In genomic region chr16:67244387-67245188, GRCh38 we compare ENCODE assay signal across 8 cellular contexts. TPM values are rescaled to one million over a fixed set of nuclear protein-coding genes. Genes with fewer than 3 reads are reported as not detected.
DNase-seq lines count a peak whose midpoint lies in the region; ATAC-seq and TF ChIP-seq lines count a peak whose summit lies in the region.

No MANE protein-coding gene starts in this region.

- H3K4me1 Mint-ChIP-seq in neural progenitor cell, result peaks cover 24% of the 10 kb centered on the region

- peak; percentile 79 for DNase-seq in GM06990 (ENCODE audit: extremely low read depth, insufficient read length)
- peak; percentile 63 for DNase-seq in HCT116 (ENCODE audit: low read depth, low spot score)
- peak; percentile 99 for DNase-seq in MV-4-11 (lab: John Stamatoyannopoulos, UW)
- DNase-seq in activated CD8-positive, alpha-beta memory T cell treated with anti-CD3 and anti-CD28 coated beads for 4 hours (ENCODE audit: low read depth in 2 of 2), result peak; percentile 60 to 75
- DNase-seq in neural progenitor cell (ENCODE audit: low spot score), result no peak
- DNase-seq in NCI-H524 (lab: John Stamatoyannopoulos, UW), result no peak

- H3K4me2 ChIP-seq in HCT116 (ENCODE audit: low read length) (peak overlapping the region; percentile 94), neural progenitor cell (no peak overlapping the region)

- H3K9me3 ChIP-seq in HCT116 (ENCODE audit: control insufficient read depth in 1 of 2, insufficient read depth in 1 of 2, low read depth in 1 of 2, low read length in 2 of 2) (no peaks in the 10 kb centered on the region), esophagus (ENCODE audit: control insufficient read depth in 2 of 2, insufficient read depth in 1 of 2, low read depth in 1 of 2, low read length in 1 of 2) (no peaks in the 10 kb centered on the region), neural progenitor cell (ENCODE audit: low read depth) (no peaks in the 10 kb centered on the region)

- H3K9ac ChIP-seq in HCT116 (ENCODE audit: low read length) (peak overlapping the region; percentile 87), neural progenitor cell (no peak overlapping the region)

- H3K4me3 Mint-ChIP-seq in neural progenitor cell, result peak overlapping the region; percentile 92

- no peaks in the 10 kb centered on the region for H4K20me1 ChIP-seq in HCT116 (ENCODE audit: insufficient read depth)
- H4K20me1 ChIP-seq in neural progenitor cell (ENCODE audit: low read depth), result peaks cover 6% of the 10 kb centered on the region

- peak overlapping the region; percentile 92 for H3K27ac ChIP-seq in HCT116 (ENCODE audit: low read depth, low read length)
- H3K27ac ChIP-seq in esophagus (ENCODE audit: low read depth in 2 of 2, low read length in 1 of 2), result peak overlapping the region; percentile 31 to 74
- H3K27ac ChIP-seq in neural progenitor cell, result no peak overlapping the region
- H3K27ac ChIP-seq in temporal lobe (ENCODE audit: low read depth, low read length), result peak overlapping the region; percentile 7

- peak overlapping the region; percentile 53 for H3K27ac Mint-ChIP-seq in neural progenitor cell

- no peaks in the 10 kb centered on the region for H3K36me3 Mint-ChIP-seq in neural progenitor cell

- H2AFZ ChIP-seq in HCT116 (ENCODE audit: low read depth, low read length, poor library complexity, severe bottlenecking), result no peak overlapping the region
- H2AFZ ChIP-seq in neural progenitor cell (replicated peaks), result no peak overlapping the region

- no peak for TF ChIP-seq CTCF in GM06990 (IDR thresholded peaks at IDR 0.05; ENCODE audit: insufficient read depth, low read length, poor library complexity, severe bottlenecking)
- no peak for TF ChIP-seq CTCF in HCT116 (IDR thresholded peaks at IDR 0.05 in 2 of 3, conservative IDR thresholded peaks at IDR 0.05 in 1 of 3; ENCODE audit: borderline replicate concordance in 1 of 3, insufficient read depth in 1 of 3, low read depth in 2 of 3, low read length in 2 of 3)
- TF ChIP-seq CTCF in neural progenitor cell (IDR thresholded peaks at IDR 0.05), result no peak

- peaks cover 17% of the 10 kb centered on the region for H3K27me3 Mint-ChIP-seq in neural progenitor cell (ENCODE audit: insufficient read depth, low read depth)

- H3K27me3 ChIP-seq in GM06990 (replicated peaks; ENCODE audit: control insufficient read depth, insufficient read depth, low read length) (no peaks in the 10 kb centered on the region), HCT116 (ENCODE audit: insufficient read depth, low read length) (no peaks in the 10 kb centered on the region), esophagus (ENCODE audit: control insufficient read depth in 1 of 2, insufficient read depth in 2 of 2, low read length in 2 of 2) (peaks cover 0 to 5% of the 10 kb centered on the region in 2 donors), neural progenitor cell (peaks cover 25% of the 10 kb centered on the region)

- CTCF ChIA-PET in HCT116 (lab: Charles Lee), result interaction anchor here (0.6 to 1.7 kb wide), 7 partner anchors 16 to 285 kb away, joined by 3 to 7 read pairs (median 3); partner anchors contain the start of genes ELMO3 and TMEM208

- POLR2A ChIA-PET in HCT116 (lab: Charles Lee), result interaction anchor here (0.9 to 1.9 kb wide), 6 partner anchors 12 to 46 kb away, joined by 3 to 8 read pairs (median 4); partner anchors contain the start of genes ELMO3 and TMEM208

- no TSS peak for BruUV-seq in HCT116 (replicated peaks; lab: Mats Ljungman, UMichigan)

- H3K4me1 ChIP-seq in HCT116 (ENCODE audit: control insufficient read depth in 1 of 2, insufficient read depth in 2 of 2, low read length in 2 of 2) (peaks cover 56 to 89% of the 10 kb centered on the region in 2 experiments), esophagus (ENCODE audit: control insufficient read depth in 2 of 2, insufficient read depth in 2 of 2, low read length in 1 of 2) (peaks cover 9 to 35% of the 10 kb centered on the region in 2 donors), neural progenitor cell (peaks cover 19% of the 10 kb centered on the region)

- H3F3A ChIP-seq in neural progenitor cell (ENCODE audit: low read depth), result peaks cover 24% of the 10 kb centered on the region

- peak; percentile 15 for ATAC-seq in HCT116

- no peaks in the 10 kb centered on the region for H3K9me3 Mint-ChIP-seq in neural progenitor cell

- H3K36me3 ChIP-seq in GM06990 (ENCODE audit: control insufficient read depth, insufficient read depth, low read length) (no peaks in the 10 kb centered on the region; the same call in none of the 2 replicates), HCT116 (ENCODE audit: control insufficient read depth in 1 of 2, insufficient read depth in 2 of 2, low read length in 2 of 2) (peaks cover 0 to 2% of the 10 kb centered on the region in 2 experiments; a peak in 1 of 4 replicates), esophagus (ENCODE audit: control insufficient read depth in 2 of 2, insufficient read depth in 2 of 2, low read length in 1 of 2) (no peaks in the 10 kb centered on the region), neural progenitor cell (no peaks in the 10 kb centered on the region)

- no peaks in the 10 kb centered on the region for H3K9me2 ChIP-seq in HCT116 (ENCODE audit: insufficient read depth)

- H3K79me2 ChIP-seq in HCT116 (ENCODE audit: insufficient read depth, low read length) (peaks cover 63% of the 10 kb centered on the region), neural progenitor cell (ENCODE audit: low read depth) (no peaks in the 10 kb centered on the region)

- 26 to 27% methylated on average over 5 of the region's 5 CpGs for WGBS in esophagus, 2 donors

- TF ChIP-seq RAD21 in HCT116 (IDR thresholded peaks at IDR 0.05; ENCODE audit: low read depth), result no peak

- intact Hi-C loops in HCT116 (cut with micrococcal nuclease), result loop anchor here (5.0 kb wide), 1 partner anchor 173 kb away; the partner anchor contains the start of gene ZDHHC1

- H3K4me3 ChIP-seq in GM06990 (replicated peaks; ENCODE audit: low read depth, low read length), result peak overlapping the region; percentile 71
- peak overlapping the region; percentile 71 to 92 for H3K4me3 ChIP-seq in HCT116 (replicated peaks in 1 of 2; ENCODE audit: low read depth in 1 of 2, low read length in 2 of 2)
- H3K4me3 ChIP-seq in esophagus (ENCODE audit: low read depth in 1 of 2, low read length in 2 of 2), result no peak overlapping the region
- no peak overlapping the region for H3K4me3 ChIP-seq in neural progenitor cell

- TF ChIP-seq POLR2A in HCT116 (IDR thresholded peaks at IDR 0.05; ENCODE audit: borderline replicate concordance, extremely low read depth, insufficient read depth, insufficient read length), result no peak

- RAD21 ChIA-PET in HCT116 (lab: Charles Lee; ENCODE audit: low non-redundant PET in 1 of 2, low total read pairs in 2 of 2, uncharacterized antibody in 2 of 2, unreplicated experiment in 2 of 2), result no interaction called here

TF ChIP-seq in HCT116, 20 proteins besides CTCF, POLR2A, EP300 and RAD21 (continues in another document):
- no peak for TF ChIP-seq REST (IDR thresholded peaks at IDR 0.05; ENCODE audit: low read depth)
- TF ChIP-seq TCF7L2 (IDR thresholded peaks at IDR 0.05; ENCODE audit: borderline replicate concordance, extremely low read depth, insufficient read depth, insufficient read length), result no peak
- peak; percentile 72 for TF ChIP-seq YY1 (IDR thresholded peaks at IDR 0.05; ENCODE audit: extremely low read depth, insufficient replicate concordance, low read depth, low read length)

RNA-seq across cellular contexts. Expression of gene FHOD1, which starts 2.7 kb away (rescaled TPM):
- total RNA-seq in HCT116 (2021; ENCODE audit: unreplicated experiment), result 69.2 TPM
- 46.5 and 50.2 TPM in 2 replicates for polyA plus RNA-seq in HCT116 (2012)
- polyA plus RNA-seq in esophagus, result 10 to 100 TPM in 1 of 2 donors, 1 to 10 TPM in 1; 6.3 to 11.4 TPM
- total RNA-seq in neural progenitor cell (ENCODE audit: low replicate concordance), result 5.5 and 14.2 TPM in 2 replicates
- 1.2 TPM for total RNA-seq in temporal lobe

RNA-seq across cellular contexts. Expression of gene SLC9A5, which starts 4.2 kb away (rescaled TPM):
- total RNA-seq in HCT116 (2021; ENCODE audit: unreplicated experiment) (5.6 TPM), neural progenitor cell (ENCODE audit: low replicate concordance) (2.5 and 4.2 TPM in 2 replicates), temporal lobe (1.2 TPM)
- polyA plus RNA-seq in HCT116 (2012), result 5.4 and 6.7 TPM in 2 replicates
- under 1 TPM; 0.11 to 0.43 TPM for polyA plus RNA-seq in esophagus

RNA-seq across cellular contexts. Expression of gene TMEM208, which starts 17.7 kb away (rescaled TPM):
- total RNA-seq in HCT116 (2021; ENCODE audit: unreplicated experiment) (36.1 TPM), neural progenitor cell (ENCODE audit: low replicate concordance) (27.3 and 39.4 TPM in 2 replicates), temporal lobe (17.0 TPM)
- polyA plus RNA-seq in HCT116 (2012), result 40.8 and 44.3 TPM in 2 replicates
- 10 to 100 TPM; 73.4 to 83.1 TPM for polyA plus RNA-seq in esophagus

RNA-seq across cellular contexts. Expression of gene PLEKHG4, which starts 34.7 kb away (rescaled TPM):
- total RNA-seq in HCT116 (2021; ENCODE audit: unreplicated experiment) (38.5 TPM), neural progenitor cell (ENCODE audit: low replicate concordance) (4.0 and 6.2 TPM in 2 replicates), temporal lobe (0.98 TPM)
- polyA plus RNA-seq in HCT116 (2012), result 29.2 and 34.0 TPM in 2 replicates
- polyA plus RNA-seq in esophagus, result 10 to 100 TPM in 1 of 2 donors, 1 to 10 TPM in 1; 8.9 to 13.3 TPM

RNA-seq across cellular contexts. Expression of gene ELMO3, which starts 45.7 kb away (rescaled TPM):
- total RNA-seq in HCT116 (2021; ENCODE audit: unreplicated experiment), result 45.8 TPM
- polyA plus RNA-seq in HCT116 (2012), result 53.4 and 60.6 TPM in 2 replicates
- polyA plus RNA-seq in esophagus, result 10 to 100 TPM; 21.5 to 23.7 TPM
- total RNA-seq in neural progenitor cell (ENCODE audit: low replicate concordance), result 1.9 TPM in 1 of 2 replicates, not detected in the other
- 0.25 TPM for total RNA-seq in temporal lobe

Comparison
In these comparisons a context has a peak if more than half of its experiments do, and no peak if none do; other contexts are left out.
1. DNase-seq: peak in GM06990 (single experiment), HCT116 (single experiment), MV-4-11 (single experiment) and activated CD8-positive, alpha-beta memory T cell treated with anti-CD3 and anti-CD28 coated beads for 4 hours (2 of 2); none in neural progenitor cell (single experiment) and NCI-H524 (0 of 2).
2. H3K4me3 ChIP-seq: peak in GM06990 (single experiment) and HCT116 (2 of 2); none in esophagus (0 of 2) and neural progenitor cell (single experiment).